Comparison of ENCODE assay signal across 8 cellular contexts in the genomic region with DNA sequence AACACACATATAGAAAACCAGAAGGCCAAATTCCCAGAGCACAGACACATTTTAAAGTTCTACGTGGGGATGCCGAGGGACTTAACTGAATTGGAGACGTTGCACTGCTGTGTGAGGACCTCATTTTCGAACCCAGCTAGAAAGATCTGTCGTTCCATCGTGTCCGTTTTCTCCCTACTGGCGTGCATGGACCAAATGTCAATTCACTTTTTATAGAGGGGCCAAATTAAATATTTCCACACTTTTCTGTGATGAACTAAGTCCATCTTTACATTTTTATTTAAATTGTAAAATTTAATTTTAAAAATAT. TPM values are rescaled to one million over a fixed set of nuclear protein-coding genes. Genes with fewer than 3 reads are reported as not detected.
DNase-seq lines count a peak whose midpoint lies in the region; ATAC-seq and TF ChIP-seq lines count a peak whose summit lies in the region.

No MANE protein-coding gene starts in this region.

- ATAC-seq in HG02885 (IDR thresholded peaks at IDR 0.05; ENCODE audit: poor library complexity, unreplicated experiment), result no peak

- no peaks in the 10 kb centered on the region for H3K9me3 ChIP-seq in HUES6 (ENCODE audit: control insufficient read depth, insufficient read depth, low read depth, low read length)
- H3K9me3 ChIP-seq in mononuclear cell (ENCODE audit: low read depth, low read length), result no peaks in the 10 kb centered on the region

- in situ Hi-C loops in KBM-7 (cut with MboI; ENCODE audit: low pct_unique_long_range_greater_than_20kb, low sequenced_read_pairs), result no loop called here

- H3K4me1 Mint-ChIP-seq in CD14-positive monocyte (peaks cover 61% of the 10 kb centered on the region), brain (peaks cover 65% of the 10 kb centered on the region)

- H3K27me3 Mint-ChIP-seq in CD14-positive monocyte (ENCODE audit: low read depth in 3 of 3), result peaks cover 2 to 25% (median 16%) of the 10 kb centered on the region in 3 donors
- peaks cover 43% of the 10 kb centered on the region for H3K27me3 Mint-ChIP-seq in brain

- H3K36me3 Mint-ChIP-seq in CD14-positive monocyte (peaks cover 11 to 23% of the 10 kb centered on the region in 2 donors), brain (peaks cover 4% of the 10 kb centered on the region)

- intact Hi-C loops in CD14-positive monocyte (cut with micrococcal nuclease), result loop anchor here (5.0 to 10.0 kb wide), 4 partner anchors 37 to 145 kb away; no protein-coding TSS in a partner anchor

- H3K27ac Mint-ChIP-seq in CD14-positive monocyte, result peak overlapping the region; percentile 88 to 94 (median 91)
- H3K27ac Mint-ChIP-seq in brain, result peak overlapping the region; percentile 97 to 99 (median 98)

- H3K4me1 ChIP-seq in HUES6 (ENCODE audit: control insufficient read depth, insufficient read depth, low read length) (peaks cover 39% of the 10 kb centered on the region), mononuclear cell (ENCODE audit: insufficient read depth, low read length) (peaks cover 46% of the 10 kb centered on the region)

- peaks cover 83% of the 10 kb centered on the region for H3K27me3 ChIP-seq in HUES6 (ENCODE audit: control insufficient read depth, insufficient read depth, low read length)
- peaks cover 11% of the 10 kb centered on the region for H3K27me3 ChIP-seq in mononuclear cell (ENCODE audit: insufficient read depth, low read length)

- H3K4me3 ChIP-seq in HUES6 (ENCODE audit: low read depth, low read length) (peak overlapping the region; percentile 82), mononuclear cell (ENCODE audit: low read length) (peak overlapping the region; percentile 91)

- H3K9ac ChIP-seq in HUES6 (ENCODE audit: low read length), result peak overlapping the region; percentile 55

- no peak overlapping the region for H3K27ac ChIP-seq in HUES6 (ENCODE audit: low read depth, low read length)

- H3K9me3 Mint-ChIP-seq in CD14-positive monocyte (peaks cover 0 to 1% (median 0%) of the 10 kb centered on the region in 7 donors), brain (peaks cover 0 to 3% (median 0%) of the 10 kb centered on the region in 5 experiments)

- H3K36me3 ChIP-seq in HUES6 (ENCODE audit: control insufficient read depth, insufficient read depth, low read length), result no peaks in the 10 kb centered on the region

- no peak for TF ChIP-seq CTCF in CD14-positive monocyte (IDR thresholded peaks at IDR 0.05)
- no peak for TF ChIP-seq CTCF in brain (conservative IDR thresholded peaks at IDR 0.05)

- no peak for DNase-seq in CD14-positive monocyte (ENCODE audit: low spot score)
- no peak for DNase-seq in NCI-H1092 (lab: John Stamatoyannopoulos, UW)
- DNase-seq in AG08395 (ENCODE audit: low spot score), result no peak
- no peak for DNase-seq in KBM-7

- peak overlapping the region; percentile 77 to 97 for H3K4me3 Mint-ChIP-seq in CD14-positive monocyte
- H3K4me3 Mint-ChIP-seq in brain, result peak overlapping the region; percentile 94 to 99 (median 97)

RNA-seq across cellular contexts. Expression of a gene that starts 0.7 kb away (rescaled TPM):
- polyA plus RNA-seq in CD14-positive monocyte, result 1 to 10 TPM in 1 of 2 donors, under 1 TPM in 1; 0.76 to 1.4 TPM
- polyA plus RNA-seq in brain (ENCODE audit: insufficient read depth, low read depth, low replicate concordance), result 35.6 TPM
- total RNA-seq in mononuclear cell, result 13.1 TPM

RNA-seq across cellular contexts. Expression of a gene that starts 1.0 kb away (rescaled TPM):
- polyA plus RNA-seq in CD14-positive monocyte (10 to 100 TPM; 15.5 to 27.5 TPM), brain (ENCODE audit: insufficient read depth, low read depth, low replicate concordance) (30.8 TPM)
- 9.4 TPM for total RNA-seq in mononuclear cell

Comparison
In these comparisons a context has a peak if more than half of its experiments do, and no peak if none do; other contexts are left out.
1. RNA of a gene that starts 0.7 kb away (polyA plus RNA-seq): 35.6 TPM in brain (single experiment); 0.76 to 1.4 TPM in CD14-positive monocyte; every median in the first group is over 10 times any median in the second.